Comparison of ENCODE assay signal across 9 cellular contexts in genomic region chr11:62806611-62807121, GRCh38. TPM values are rescaled to one million over a fixed set of nuclear protein-coding genes. Genes with fewer than 3 reads are reported as not detected.
A peak's percentile ranks its signal among the peaks of the same experiment; 100 is the strongest.
DNase-seq lines count a peak whose midpoint lies in the region; ATAC-seq and TF ChIP-seq lines count a peak whose summit lies in the region.
"Had no signal": no experiment of that assay in that cellular context is flagged by ENCODE, and none has a peak within 500 bp of the region (broad histone marks: within the 10 kb centered on the region; RNA-seq: fewer than 3 reads in every experiment).

No MANE protein-coding gene starts in this region.

- no peaks in the 10 kb centered on the region for H3K9me3 ChIP-seq in upper lobe of right lung

- H3K27ac Mint-ChIP-seq in activated naive CD4-positive, alpha-beta T cell treated with anti-CD3 and anti-CD28 coated beads for 36 hours: no peak overlapping the region
- peak overlapping the region; percentile 94 for H3K27ac Mint-ChIP-seq in activated naive CD8-positive, alpha-beta T cell treated with anti-CD3 and anti-CD28 coated beads, Interleukin-2, amount 50 U/mL, for 24 hours

- H3K4me1 Mint-ChIP-seq in activated naive CD4-positive, alpha-beta T cell treated with anti-CD3 and anti-CD28 coated beads for 36 hours (ENCODE audit: low read depth): peaks cover 26% of the 10 kb centered on the region
- peaks cover 39% of the 10 kb centered on the region for H3K4me1 Mint-ChIP-seq in activated naive CD8-positive, alpha-beta T cell treated with anti-CD3 and anti-CD28 coated beads, Interleukin-2, amount 50 U/mL, for 24 hours

- peaks cover 23% of the 10 kb centered on the region for H3K36me3 ChIP-seq in upper lobe of right lung

- no peak for TF ChIP-seq CTCF in upper lobe of right lung (IDR thresholded peaks at IDR 0.05)

- CTCF ChIA-PET in activated naive CD4-positive, alpha-beta T cell treated with anti-CD3 and anti-CD28 coated beads for 36 hours (lab: Charles Lee): interaction anchor here (0.5 to 1.9 kb wide), 3 partner anchors 19 to 74 kb away, joined by 3 to 12 read pairs (median 5); no protein-coding TSS in a partner anchor

- H3K27me3 Mint-ChIP-seq in activated naive CD4-positive, alpha-beta T cell treated with anti-CD3 and anti-CD28 coated beads for 36 hours (ENCODE audit: low read depth): no peaks in the 10 kb centered on the region
- H3K27me3 Mint-ChIP-seq in activated naive CD8-positive, alpha-beta T cell treated with anti-CD3 and anti-CD28 coated beads, Interleukin-2, amount 50 U/mL, for 24 hours: no peaks in the 10 kb centered on the region

- intact Hi-C loops in activated naive CD4-positive, alpha-beta T cell treated with anti-CD3 and anti-CD28 coated beads for 36 hours (cut with micrococcal nuclease): no loop called here
- intact Hi-C loops in upper lobe of right lung (cut with DNase I): no loop called here

- H3K4me1 ChIP-seq in upper lobe of right lung: peaks cover 28% of the 10 kb centered on the region

- no peak for DNase-seq in activated naive CD4-positive, alpha-beta T cell treated with anti-CD3 and anti-CD28 coated beads for 36 hours
- no peak for DNase-seq in activated naive CD4-positive, alpha-beta T cell (lab: John Stamatoyannopoulos, UW)
- no peak for DNase-seq in activated naive CD8-positive, alpha-beta T cell treated with anti-CD3 and anti-CD28 coated beads, Interleukin-2, amount 50 U/mL, for 24 hours
- DNase-seq in islet precursor cell (peak; percentile 71), upper lobe of right lung (no peak), glomerular visceral epithelial cell (ENCODE audit: extremely low spot score) (no peak)
- no peak for DNase-seq in stimulated activated CD4-positive, alpha-beta T cell treated with anti-CD3 and anti-CD28 coated beads, Interleukin-15, amount 100 ng/mL, for 24 hours

- no peak overlapping the region for H3K4me3 ChIP-seq in upper lobe of right lung

- H3K36me3 Mint-ChIP-seq in activated naive CD4-positive, alpha-beta T cell treated with anti-CD3 and anti-CD28 coated beads for 36 hours (ENCODE audit: low read depth): peaks cover 17% of the 10 kb centered on the region
- peaks cover 27% of the 10 kb centered on the region for H3K36me3 Mint-ChIP-seq in activated naive CD8-positive, alpha-beta T cell treated with anti-CD3 and anti-CD28 coated beads, Interleukin-2, amount 50 U/mL, for 24 hours (ENCODE audit: low read depth)

- H3K9me3 Mint-ChIP-seq in activated naive CD4-positive, alpha-beta T cell treated with anti-CD3 and anti-CD28 coated beads for 36 hours: no peaks in the 10 kb centered on the region
- no peaks in the 10 kb centered on the region for H3K9me3 Mint-ChIP-seq in activated naive CD8-positive, alpha-beta T cell treated with anti-CD3 and anti-CD28 coated beads, Interleukin-2, amount 50 U/mL, for 24 hours

- no peaks in the 10 kb centered on the region for H3K27me3 ChIP-seq in upper lobe of right lung

- peak overlapping the region; percentile 95 for H3K4me3 Mint-ChIP-seq in activated naive CD4-positive, alpha-beta T cell treated with anti-CD3 and anti-CD28 coated beads for 36 hours
- H3K4me3 Mint-ChIP-seq in activated naive CD8-positive, alpha-beta T cell treated with anti-CD3 and anti-CD28 coated beads, Interleukin-2, amount 50 U/mL, for 24 hours: peak overlapping the region; percentile 93

- ATAC-seq in activated naive CD8-positive, alpha-beta T cell treated with anti-CD3 and anti-CD28 coated beads, Interleukin-2, amount 50 U/mL, for 24 hours: no peak
- ATAC-seq in upper lobe of right lung (peak; percentile 12), HG02623 (IDR thresholded peaks at IDR 0.05; ENCODE audit: unreplicated experiment) (no peak)

- H3K27ac ChIP-seq in upper lobe of right lung: peak overlapping the region; percentile 93

RNA-seq across cellular contexts. Expression of gene NXF1, which starts 1.4 kb away (rescaled TPM):
- total RNA-seq in activated naive CD4-positive, alpha-beta T cell treated with anti-CD3 and anti-CD28 coated beads for 36 hours: 10 to 100 TPM; 44.6 to 46.0 TPM
- 96.2 TPM for total RNA-seq in upper lobe of right lung

RNA-seq across cellular contexts. Expression of gene TMEM223, which starts 14.9 kb away (rescaled TPM):
- 1 to 10 TPM; 7.0 to 7.7 TPM for total RNA-seq in activated naive CD4-positive, alpha-beta T cell treated with anti-CD3 and anti-CD28 coated beads for 36 hours
- total RNA-seq in upper lobe of right lung: 14.8 TPM

RNA-seq across cellular contexts. Expression of gene TMEM179B, which starts 19.5 kb away (rescaled TPM):
- 10 to 100 TPM; 13.9 to 15.2 TPM for total RNA-seq in activated naive CD4-positive, alpha-beta T cell treated with anti-CD3 and anti-CD28 coated beads for 36 hours
- total RNA-seq in upper lobe of right lung: 52.4 TPM

RNA-seq across cellular contexts. Expression of gene STX5, which starts 25.2 kb away (rescaled TPM):
- 10 to 100 TPM; 22.7 to 23.0 TPM for total RNA-seq in activated naive CD4-positive, alpha-beta T cell treated with anti-CD3 and anti-CD28 coated beads for 36 hours
- 40.9 TPM for total RNA-seq in upper lobe of right lung

RNA-seq across cellular contexts. Expression of gene TEX54, which starts 26.0 kb away (rescaled TPM):
- total RNA-seq in activated naive CD4-positive, alpha-beta T cell treated with anti-CD3 and anti-CD28 coated beads for 36 hours: not detected
- not detected for total RNA-seq in upper lobe of right lung
- total RNA-seq: T-helper 1 cell treated with Interleukin-12 subunit alpha and Interleukin-12 subunit beta and Interleukin-4 antibody, amounts not matched to agents 30 ng/mL and 1 ng/mL, for 36 hours had no signal
